Comparison of ENCODE assay signal across 27 cellular contexts in the genomic region with DNA sequence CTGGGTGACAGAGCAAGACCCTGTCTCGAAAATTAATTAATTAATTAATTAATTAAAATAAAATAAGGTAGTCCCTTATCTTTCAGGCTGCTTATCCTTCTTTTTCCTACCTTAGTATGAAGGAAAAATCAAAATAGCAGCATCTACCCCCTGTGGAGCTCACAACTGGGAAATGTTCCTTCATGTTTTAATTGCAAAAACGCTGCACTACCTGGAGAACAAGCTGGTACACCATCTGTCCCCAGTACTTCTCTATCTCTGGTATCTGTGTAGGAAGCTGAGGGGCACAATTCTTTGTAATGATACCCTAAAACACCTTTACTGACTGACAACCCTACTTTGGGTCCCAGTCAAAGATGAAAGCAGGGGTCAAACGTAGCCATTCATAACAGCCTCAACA.
"Had no signal": no experiment of that assay in that cellular context is flagged by ENCODE, and none has a peak within 500 bp of the region (broad histone marks: within the 10 kb centered on the region; RNA-seq: fewer than 3 reads in every experiment).

No MANE protein-coding gene starts in this region.

- ATAC-seq: foreskin keratinocyte; gastroesophageal sphincter; heart right ventricle; left ventricle myocardium superior; lower lobe of right lung; naive thymus-derived CD8-positive, alpha-beta T cell; psoas muscle; right cardiac atrium; stimulated activated naive CD8-positive, alpha-beta T cell treated with anti-CD3 and anti-CD28 coated beads, Interleukin-15, amount 100 ng/mL, for 72 hours; upper lobe of right lung had no signal

- H3K36me3 ChIP-seq: colonic mucosa, ovary, uterus had no signal

- H3K4me3 ChIP-seq: colonic mucosa, esophagus muscularis mucosa, gastroesophageal sphincter, heart right ventricle, lower lobe of right lung, ovary, psoas muscle, skin epidermis, spleen, suprapubic skin, transverse colon, upper lobe of right lung, uterus had no signal

- H3K4me1 ChIP-seq: colonic mucosa, lower lobe of right lung, psoas muscle, suprapubic skin, transverse colon, upper lobe of right lung, uterus had no signal

- H3K9me3 ChIP-seq: colonic mucosa, esophagus muscularis mucosa, gastroesophageal sphincter, heart right ventricle, lower lobe of right lung, ovary, psoas muscle, spleen, suprapubic skin, transverse colon, upper lobe of right lung, uterus had no signal

- DNase-seq: colonic mucosa; effector CD8-positive, alpha-beta T cell; foreskin keratinocyte; heart right ventricle; hypothalamus; immature natural killer cell; left ventricle myocardium superior; lower lobe of right lung; naive thymus-derived CD8-positive, alpha-beta T cell; nephron progenitor cell; nucleus accumbens; ovary; posterior cingulate gyrus; psoas muscle; right cardiac atrium; spleen; stimulated activated CD4-positive, alpha-beta T cell treated with anti-CD3 and anti-CD28 coated beads, Interleukin-2, amount 100 ng/mL, for 48 hours; stimulated activated CD8-positive, alpha-beta memory T cell treated with anti-CD3 and anti-CD28 coated beads, Interleukin-4, amount 100 ng/mL, for 48 hours; stimulated activated naive CD4-positive, alpha-beta T cell; stimulated activated naive CD8-positive, alpha-beta T cell treated with anti-CD3 and anti-CD28 coated beads, Interleukin-15, amount 100 ng/mL, for 72 hours; transverse colon; upper lobe of right lung; uterus had no signal

- H3K27ac ChIP-seq: colonic mucosa, esophagus muscularis mucosa, foreskin keratinocyte, gastroesophageal sphincter, heart right ventricle, lower lobe of right lung, ovary, psoas muscle, skin epidermis, spleen, suprapubic skin, transverse colon, upper lobe of right lung, uterus had no signal

- H3K27me3 ChIP-seq: colonic mucosa, esophagus muscularis mucosa, foreskin keratinocyte, gastroesophageal sphincter, heart right ventricle, ovary, spleen, suprapubic skin, transverse colon, upper lobe of right lung, uterus had no signal
